In genomic region chr18:10131783-10132381, GRCh38 we compare ENCODE assay signal across 9 cellular contexts.
A peak's percentile ranks its signal among the peaks of the same experiment; 100 is the strongest.
DNase-seq lines count a peak whose midpoint lies in the region; ATAC-seq and TF ChIP-seq lines count a peak whose summit lies in the region.
"Had no signal": no experiment of that assay in that cellular context is flagged by ENCODE, and none has a peak within 500 bp of the region (broad histone marks: within the 10 kb centered on the region; RNA-seq: fewer than 3 reads in every experiment).

No MANE protein-coding gene starts in this region.

- H3K4me3 ChIP-seq in parathyroid adenoma (ENCODE audit: low read depth, low read length) (peak overlapping the region; percentile 55), BE2C (ENCODE audit: low read depth, low read length) (no peak overlapping the region)

- TF ChIP-seq CTCF in parathyroid adenoma (IDR thresholded peaks at IDR 0.05) = no peak
- no peak for TF ChIP-seq CTCF in BE2C (IDR thresholded peaks at IDR 0.05; ENCODE audit: low read depth, low read length)

- H3K9ac ChIP-seq in parathyroid adenoma = no peak overlapping the region

- peak overlapping the region; percentile 86 for H3K4me2 ChIP-seq in parathyroid adenoma (ENCODE audit: low read length)

- H3K9me3 ChIP-seq in parathyroid adenoma (ENCODE audit: control insufficient read depth, low read length) (no peaks in the 10 kb centered on the region), BE2C (no peaks in the 10 kb centered on the region)

- intact Hi-C loops in left ventricle myocardium superior (cut with micrococcal nuclease) = no loop called here

- H3K27ac ChIP-seq in parathyroid adenoma = no peak overlapping the region

- DNase-seq in D341Med (ENCODE audit: low spot score) (peak; percentile 54), SK-N-DZ (ENCODE audit: low spot score) (peak; percentile 17), left ventricle myocardium superior (peak; percentile 47), SIG-M5 (lab: John Stamatoyannopoulos, UW) (no peak), GOT3 (lab: John Stamatoyannopoulos, UW) (no peak), BE2C (no peak)
- DNase-seq in activated naive CD4-positive, alpha-beta T cell (lab: John Stamatoyannopoulos, UW) = no peak
- DNase-seq: NCI-H524 treated with DMSO at 0.1 percent for 48 hours had no signal

- H3K27me3 ChIP-seq in parathyroid adenoma (ENCODE audit: control insufficient read depth, insufficient read depth, low read length) (no peaks in the 10 kb centered on the region), BE2C (peaks cover 8% of the 10 kb centered on the region)

- peak; percentile 85 for ATAC-seq in left ventricle myocardium superior

- H2AFZ ChIP-seq in parathyroid adenoma = peak overlapping the region; percentile 94

- H3K79me2 ChIP-seq in parathyroid adenoma = no peaks in the 10 kb centered on the region

- H3K4me1 ChIP-seq in parathyroid adenoma (peaks cover 22% of the 10 kb centered on the region), BE2C (no peaks in the 10 kb centered on the region)

- H3K36me3 ChIP-seq in parathyroid adenoma (ENCODE audit: control insufficient read depth, insufficient read depth, low read length) (no peaks in the 10 kb centered on the region), BE2C (no peaks in the 10 kb centered on the region)

Comparison
In these comparisons a context has a peak if more than half of its experiments do, and no peak if none do; other contexts are left out.
1. DNase-seq: peak in D341Med (single experiment), SK-N-DZ (single experiment) and left ventricle myocardium superior (single experiment); none in activated naive CD4-positive, alpha-beta T cell (0 of 4), SIG-M5 (single experiment), GOT3 (single experiment) and BE2C (single experiment).